ENCODE assay signal across 16 cellular contexts in genomic region chr10:36640626-36641025, GRCh38.
A peak's percentile ranks its signal among the peaks of the same experiment; 100 is the strongest.
DNase-seq lines count a peak whose midpoint lies in the region; ATAC-seq and TF ChIP-seq lines count a peak whose summit lies in the region.
"Had no signal": no experiment of that assay in that cellular context is flagged by ENCODE, and none has a peak within 500 bp of the region (broad histone marks: within the 10 kb centered on the region; RNA-seq: fewer than 3 reads in every experiment).

No MANE protein-coding gene starts in this region.

- no peaks in the 10 kb centered on the region for H3K27me3 ChIP-seq in body of pancreas
- H3K27me3 ChIP-seq: BLaER1 had no signal

- no peaks in the 10 kb centered on the region for H3K36me3 ChIP-seq in body of pancreas (replicated peaks in 1 of 2; ENCODE audit: insufficient read depth in 1 of 2, low read depth in 2 of 2)
- H3K36me3 ChIP-seq: BLaER1, HAP-1 had no signal

- no peak for ATAC-seq in body of pancreas
- ATAC-seq: GM12878, HepG2 had no signal

- H3K9me3 ChIP-seq in body of pancreas = no peaks in the 10 kb centered on the region
- H3K9me3 ChIP-seq: BLaER1, HAP-1 had no signal

- no peaks in the 10 kb centered on the region for H3K4me1 ChIP-seq in body of pancreas
- H3K4me1 ChIP-seq: BLaER1, HAP-1 had no signal

- H3K36me3 Mint-ChIP-seq in progenitor cell of endocrine pancreas (ENCODE audit: insufficient read depth) = no peaks in the 10 kb centered on the region
- H3K36me3 Mint-ChIP-seq: CD4-positive, CD25-positive, alpha-beta regulatory T cell had no signal

- 58 to 62% methylated on average over 4 of the region's 4 CpGs for WGBS in body of pancreas, 2 donors

- H3K27me3 Mint-ChIP-seq in progenitor cell of endocrine pancreas = no peaks in the 10 kb centered on the region
- H3K27me3 Mint-ChIP-seq: CD4-positive, CD25-positive, alpha-beta regulatory T cell had no signal

- H3K4me3 ChIP-seq in AG09309 (ENCODE audit: control insufficient read depth, low read depth, low read length) (no peak overlapping the region), body of pancreas (no peak overlapping the region)
- H3K4me3 ChIP-seq: BLaER1, GM12878, HAP-1 had no signal

- TF ChIP-seq POLR2A in body of pancreas (IDR thresholded peaks at IDR 0.05) = no peak

- H3K27ac ChIP-seq in body of pancreas = no peak overlapping the region
- H3K27ac ChIP-seq: BLaER1 had no signal

- peak overlapping the region; percentile 91 for H3K27ac Mint-ChIP-seq in progenitor cell of endocrine pancreas
- H3K27ac Mint-ChIP-seq: CD4-positive, CD25-positive, alpha-beta regulatory T cell had no signal

- DNase-seq in AG09309 (ENCODE audit: low read depth) (peak; percentile 28), GM04504 (ENCODE audit: low read depth) (peak; percentile 6), fibroblast of gingiva (ENCODE audit: low read depth) (peak; percentile 25), progenitor cell of endocrine pancreas (ENCODE audit: low spot score, unreplicated experiment) (no peak), CD1c-positive myeloid dendritic cell (ENCODE audit: extremely low spot score) (no peak), body of pancreas (no peak), NCI-H524 treated with DMSO at 0.1 percent for 48 hours (lab: John Stamatoyannopoulos, UW) (no peak)
- DNase-seq: ACHN; AML-193; CD4-positive, CD25-positive, alpha-beta regulatory T cell; DMS53; GF-D8 had no signal

- peaks cover 37% of the 10 kb centered on the region for H3K4me1 Mint-ChIP-seq in progenitor cell of endocrine pancreas (ENCODE audit: low read depth)
- H3K4me1 Mint-ChIP-seq: CD4-positive, CD25-positive, alpha-beta regulatory T cell had no signal

- intact Hi-C loops in body of pancreas (cut with DNase I) = no loop called here

- TF ChIP-seq CTCF in AG09309 (IDR thresholded peaks at IDR 0.05; ENCODE audit: control insufficient read depth, insufficient read depth, low read depth, low read length, missing control alignments) = no peak
- no peak for TF ChIP-seq CTCF in progenitor cell of endocrine pancreas (IDR thresholded peaks at IDR 0.05; ENCODE audit: unreplicated experiment)
- no peak for TF ChIP-seq CTCF in body of pancreas (IDR thresholded peaks at IDR 0.05)

- no peaks in the 10 kb centered on the region for H3K9me3 Mint-ChIP-seq in progenitor cell of endocrine pancreas (ENCODE audit: low read depth)

- H3K4me3 Mint-ChIP-seq in progenitor cell of endocrine pancreas (ENCODE audit: low read depth) = no peak overlapping the region
- H3K4me3 Mint-ChIP-seq: CD4-positive, CD25-positive, alpha-beta regulatory T cell had no signal

Comparison
In these comparisons a context has a peak if more than half of its experiments do, and no peak if none do; other contexts are left out.
1. DNase-seq: peak in AG09309 (single experiment), GM04504 (single experiment) and fibroblast of gingiva (single experiment); none in progenitor cell of endocrine pancreas (single experiment), CD1c-positive myeloid dendritic cell (single experiment), body of pancreas (0 of 4) and NCI-H524 treated with DMSO at 0.1 percent for 48 hours (single experiment).